ENCODE assay signal across 8 cellular contexts in the genomic region with DNA sequence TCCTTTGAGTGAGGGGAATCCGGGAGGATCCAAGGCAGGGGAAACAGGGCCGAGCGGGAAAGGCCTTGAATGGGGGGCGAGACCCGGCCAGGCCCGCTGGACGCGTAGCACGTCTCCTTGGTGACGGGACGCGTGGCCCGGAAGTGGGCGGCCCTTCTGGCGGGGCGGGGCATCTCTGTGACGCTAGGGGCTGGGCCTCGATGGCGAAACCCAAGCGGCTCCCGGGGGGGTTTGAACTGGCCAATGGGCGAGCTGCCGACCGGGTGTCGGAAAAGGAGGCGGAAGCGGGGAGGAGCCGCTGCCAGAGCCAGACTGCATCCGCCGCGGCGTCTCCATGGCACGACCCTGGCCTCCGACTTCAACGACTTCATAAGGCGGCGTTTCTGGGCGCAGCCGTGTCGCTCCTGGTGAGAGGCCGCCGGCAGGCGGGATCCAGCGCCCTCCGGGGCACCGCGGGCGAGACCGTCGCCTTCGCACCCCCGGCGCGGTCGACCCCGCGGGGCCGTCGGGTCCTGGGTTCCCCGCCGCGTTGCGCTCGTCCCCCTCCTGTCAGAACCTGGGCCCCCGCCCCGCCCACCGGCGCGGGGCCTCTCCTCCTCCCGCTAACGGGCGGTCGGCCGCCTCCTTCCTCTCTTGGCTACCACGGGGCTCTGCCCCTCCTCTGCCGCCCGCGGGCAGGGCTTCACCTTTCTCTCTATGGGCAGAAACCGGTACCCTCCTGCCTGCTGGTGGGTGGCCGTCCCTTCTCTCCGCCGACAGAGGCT. TPM values are rescaled to one million over a fixed set of nuclear protein-coding genes. Genes with fewer than 3 reads are reported as not detected.
DNase-seq lines count a peak whose midpoint lies in the region; TF ChIP-seq lines count a peak whose summit lies in the region.

A gene (plus strand): TSS at position 158 of the 764 bp plus-strand sequence. CDS start 86 bp downstream, at position 244.

- H2BK15ac ChIP-seq in neuronal stem cell (ENCODE audit: low read length) = no peak within 1 kb of the TSS

- no peak within 1 kb of the TSS for H4K8ac ChIP-seq in neuronal stem cell (ENCODE audit: low read depth, low read length)

- H3K9me3 ChIP-seq in neuronal stem cell (replicated peaks in 1 of 2; ENCODE audit: control insufficient read depth in 2 of 2, insufficient read depth in 1 of 2, low read depth in 1 of 2, low read length in 2 of 2) (no peaks in the 10 kb centered on the region), subcutaneous abdominal adipose tissue (ENCODE audit: control insufficient read depth in 5 of 5, low read length in 5 of 5) (no peaks in the 10 kb centered on the region)

- peak within 1 kb of the TSS; percentile 90 for H3K18ac ChIP-seq in neuronal stem cell (ENCODE audit: low read length)

- H3K4me3 ChIP-seq in HFF-Myc (replicated peaks; ENCODE audit: low read depth, low read length) = peak within 1 kb of the TSS; percentile 83
- peak within 1 kb of the TSS; percentile 57 to 87 for H3K4me3 ChIP-seq in neuronal stem cell (ENCODE audit: low read length in 2 of 2)
- peak within 1 kb of the TSS; percentile 79 to 91 (median 84) for H3K4me3 ChIP-seq in subcutaneous abdominal adipose tissue (ENCODE audit: low read depth in 1 of 5, low read length in 5 of 5)

- in situ Hi-C loops in SK-MEL-5 (cut with HindIII; ENCODE audit: low pct_unique_long_range_greater_than_20kb, low sequenced_read_pairs) = no loop called here

- DNase-seq in GM04503 (ENCODE audit: low read depth) (peak; percentile 67), HFF-Myc (ENCODE audit: extremely low read depth, low read depth) (peak; percentile 82), NAMALWA (ENCODE audit: low spot score) (peak; percentile 98), SK-MEL-5 (ENCODE audit: low read depth, low spot score) (peak; percentile 97), foreskin melanocyte (peak; percentile 91), neuronal stem cell (ENCODE audit: low spot score) (peak; percentile 95)
- peak; percentile 90 to 98 (median 96) for DNase-seq in activated naive CD4-positive, alpha-beta T cell (lab: John Stamatoyannopoulos, UW)

- H3K9ac ChIP-seq in neuronal stem cell (ENCODE audit: low read depth, low read length, poor library complexity) = peak within 1 kb of the TSS; percentile 95
- H3K9ac ChIP-seq in subcutaneous abdominal adipose tissue (ENCODE audit: low read length in 5 of 5) = peak within 1 kb of the TSS in 4 of 5 donors; percentile 68 to 84 (median 78)

- H2BK5ac ChIP-seq in neuronal stem cell (ENCODE audit: low read length) = peak within 1 kb of the TSS; percentile 95

- peak within 1 kb of the TSS; percentile 84 for H2BK12ac ChIP-seq in neuronal stem cell (ENCODE audit: low read length)

- WGBS in neuronal stem cell (ENCODE audit: extremely low coverage in 2 of 2, insufficient read length in 2 of 2, insufficient replicate concordance in 1 of 2), 2 donors = no CpG with 5 or more reads among the region's 82 CpGs

- H3K36me3 ChIP-seq in neuronal stem cell (replicated peaks in 1 of 2; ENCODE audit: control insufficient read depth in 2 of 2, insufficient read depth in 2 of 2, low read length in 2 of 2) (peaks cover 9 to 23% of the 10 kb centered on the region in 2 donors), subcutaneous abdominal adipose tissue (ENCODE audit: control insufficient read depth in 5 of 5, insufficient read depth in 5 of 5, low read length in 5 of 5) (peaks cover 0 to 19% (median 13%) of the 10 kb centered on the region in 5 donors)

- peak within 1 kb of the TSS; percentile 91 for H3K23ac ChIP-seq in neuronal stem cell (ENCODE audit: low read depth, low read length, poor library complexity)

- no peak within 1 kb of the TSS for H4K91ac ChIP-seq in neuronal stem cell (ENCODE audit: low read depth, low read length, poor library complexity)

- H3K79me1 ChIP-seq in neuronal stem cell (ENCODE audit: low read depth, low read length) = peaks cover 5% of the 10 kb centered on the region

- no peak within 1 kb of the TSS for H2BK120ac ChIP-seq in neuronal stem cell (ENCODE audit: low read depth, low read length)

- H3K4me2 ChIP-seq in neuronal stem cell (ENCODE audit: insufficient read depth, low read length, poor library complexity, severe bottlenecking) = peak within 1 kb of the TSS; percentile 91

- H3K4me1 ChIP-seq in neuronal stem cell (ENCODE audit: control insufficient read depth in 2 of 2, insufficient read depth in 1 of 2, low read depth in 1 of 2, low read length in 2 of 2) (peaks cover 5% of the 10 kb centered on the region in 2 donors), subcutaneous abdominal adipose tissue (ENCODE audit: control insufficient read depth in 5 of 5, insufficient read depth in 5 of 5, low read length in 5 of 5) (peaks cover 0 to 20% (median 16%) of the 10 kb centered on the region in 5 donors)

- H3K27ac ChIP-seq in neuronal stem cell (replicated peaks; ENCODE audit: low read length) (peak within 1 kb of the TSS; percentile 79), subcutaneous abdominal adipose tissue (ENCODE audit: low read depth, low read length) (peak within 1 kb of the TSS; percentile 41)

- TF ChIP-seq CTCF in HFF-Myc (IDR thresholded peaks at IDR 0.05; ENCODE audit: low read depth, low read length, missing control alignments) = no peak

- peaks cover 0 to 4% (median 2%) of the 10 kb centered on the region in 3 experiments for H3K27me3 ChIP-seq in neuronal stem cell (ENCODE audit: control insufficient read depth in 3 of 3, insufficient read depth in 3 of 3, low read depth in 1 of 3, low read length in 3 of 3)
- peaks cover 0 to 3% (median 2%) of the 10 kb centered on the region in 5 donors for H3K27me3 ChIP-seq in subcutaneous abdominal adipose tissue (ENCODE audit: control insufficient read depth in 5 of 5, insufficient read depth in 4 of 5, low read length in 5 of 5)

- H3K4ac ChIP-seq in neuronal stem cell (ENCODE audit: low read length) = no peak within 1 kb of the TSS

- H2AFZ ChIP-seq in neuronal stem cell (ENCODE audit: low read length) = peak within 1 kb of the TSS; percentile 91

- H3K14ac ChIP-seq in neuronal stem cell (ENCODE audit: low read length) = peak within 1 kb of the TSS; percentile 82

- peak within 1 kb of the TSS; percentile 52 for H2AK5ac ChIP-seq in neuronal stem cell (ENCODE audit: low read depth, low read length)

RNA-seq across cellular contexts. Expression of the gene that starts here (rescaled TPM):
- 33.1 and 37.7 TPM in 2 replicates for total RNA-seq in SK-MEL-5 (2014; rRNA removed; shearing (Covaris generic))
- 28.5 and 41.5 TPM in 2 replicates for polyA plus RNA-seq in SK-MEL-5 (2015; cell fraction: cytosol; rRNA removed)
- polyA plus RNA-seq in SK-MEL-5 (2015; cell fraction: nucleus; rRNA removed) = 183 and 237 TPM in 2 replicates
- polyA plus RNA-seq in neuronal stem cell (2013, experiment 1 of 2) = 27.4 TPM
- 27.8 TPM for polyA plus RNA-seq in neuronal stem cell (2013, experiment 2 of 2)

Comparison
In these comparisons a context has a peak if more than half of its experiments do, and no peak if none do; other contexts are left out.
1. Peak in every context shown above with its lines: DNase-seq, H3K4me3 ChIP-seq and H3K27ac ChIP-seq.